In genomic region chr9:121325387-121325786, GRCh38 we compare ENCODE assay signal across 1 cellular context.
TF ChIP-seq lines count a peak whose summit lies in the region.

No MANE protein-coding gene starts in this region.

TF ChIP-seq in HepG2, 621 proteins besides CTCF, POLR2A, EP300 and RAD21:
- TF ChIP-seq GTF2F1 (IDR thresholded peaks at IDR 0.05; ENCODE audit: low read length) (no peak), ZNF34 (CRISPR knock-in tag; IDR thresholded peaks at IDR 0.05; ENCODE audit: borderline replicate concordance) (no peak), ZNF75D (CRISPR knock-in tag; IDR thresholded peaks at IDR 0.05; ENCODE audit: borderline replicate concordance) (no peak), TCF7L2 (IDR thresholded peaks at IDR 0.05; ENCODE audit: low read depth, low read length) (no peak), XRCC5 (optimal IDR thresholded peaks at IDR 0.05; ENCODE audit: low read length) (no peak), NFYB (CRISPR knock-in tag; IDR thresholded peaks at IDR 0.05) (no peak), ETV6 (CRISPR knock-in tag; conservative IDR thresholded peaks at IDR 0.05) (no peak), TEAD2 (CRISPR knock-in tag; IDR thresholded peaks at IDR 0.05) (no peak), KDM2A (CRISPR knock-in tag; IDR thresholded peaks at IDR 0.05; ENCODE audit: borderline replicate concordance, low read depth) (no peak), IKZF1 (IDR thresholded peaks at IDR 0.05) (no peak), DNMT1 (CRISPR knock-in tag; IDR thresholded peaks at IDR 0.05) (no peak), EZH2 (conservative IDR thresholded peaks at IDR 0.05; ENCODE audit: low read depth, low read length) (no peak), ZNF274 (CRISPR knock-in tag; IDR thresholded peaks at IDR 0.05) (no peak), ZSCAN29 (CRISPR knock-in tag; conservative IDR thresholded peaks at IDR 0.05) (no peak), ADNP (CRISPR knock-in tag; IDR thresholded peaks at IDR 0.05) (no peak), ZNF619 (CRISPR knock-in tag; IDR thresholded peaks at IDR 0.05) (no peak), ZNF562 (CRISPR knock-in tag; IDR thresholded peaks at IDR 0.05; ENCODE audit: borderline replicate concordance) (no peak), DR1 (CRISPR knock-in tag; IDR thresholded peaks at IDR 0.05) (no peak)
